ENCODE assay signal across 20 cellular contexts in the genomic region with DNA sequence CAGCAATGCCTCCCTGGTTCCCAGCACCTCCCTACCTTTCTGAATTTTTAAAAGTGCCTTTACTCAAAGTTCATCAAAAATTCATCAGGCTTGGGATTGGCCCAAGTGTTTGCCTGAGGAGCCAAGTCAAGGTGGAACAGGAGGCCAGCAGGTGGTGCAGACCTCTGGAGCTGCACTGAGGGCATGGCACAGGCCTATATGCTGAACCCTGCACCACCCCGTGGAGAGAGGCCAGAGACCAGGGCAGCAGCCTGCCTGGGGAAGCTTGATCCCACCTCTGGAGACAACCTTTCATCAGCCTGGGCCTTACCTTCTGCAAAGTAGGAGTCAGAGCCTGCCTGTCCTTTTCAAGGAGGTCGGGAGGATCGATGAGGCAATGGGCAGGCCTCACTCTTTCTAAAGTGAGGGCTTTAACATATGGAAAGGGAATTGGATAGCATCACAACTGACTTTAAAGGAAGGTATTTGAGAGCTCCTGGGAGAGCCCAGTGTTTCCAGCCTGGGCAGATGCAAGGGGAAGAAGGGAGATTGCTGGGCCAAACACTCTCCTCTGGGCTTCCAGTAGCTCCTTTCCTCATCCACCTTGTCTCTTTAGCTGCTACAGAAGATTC. TPM values are rescaled to one million over a fixed set of nuclear protein-coding genes. Genes with fewer than 3 reads are reported as not detected.
A peak's percentile ranks its signal among the peaks of the same experiment; 100 is the strongest.
DNase-seq lines count a peak whose midpoint lies in the region; ATAC-seq and TF ChIP-seq lines count a peak whose summit lies in the region.
"Had no signal": no experiment of that assay in that cellular context is flagged by ENCODE, and none has a peak within 500 bp of the region (broad histone marks: within the 10 kb centered on the region; RNA-seq: fewer than 3 reads in every experiment).

No MANE protein-coding gene starts in this region.

- H3K9me2 ChIP-seq in GM23248 (ENCODE audit: insufficient read depth): no peaks in the 10 kb centered on the region

- intact Hi-C loops in activated CD4-positive, alpha-beta T cell treated with anti-CD3 and anti-CD28 coated beads for 36 hours (cut with DNase I, micrococcal nuclease): no loop called here

- H3K4me3 Mint-ChIP-seq in activated CD4-positive, alpha-beta T cell treated with anti-CD3 and anti-CD28 coated beads for 36 hours: no peak overlapping the region
- H3K4me3 Mint-ChIP-seq in central memory CD8-positive, alpha-beta T cell: no peak overlapping the region
- H3K4me3 Mint-ChIP-seq in endothelial cell (ENCODE audit: unreplicated experiment): no peak overlapping the region
- H3K4me3 Mint-ChIP-seq: CD4-positive, alpha-beta T cell had no signal

- POLR2A ChIA-PET in activated CD4-positive, alpha-beta T cell treated with anti-CD3 and anti-CD28 coated beads for 36 hours (lab: Charles Lee): no interaction called here

- ATAC-seq in activated CD4-positive, alpha-beta T cell treated with anti-CD3 and anti-CD28 coated beads for 36 hours: no peak
- ATAC-seq in central memory CD8-positive, alpha-beta T cell (replicated peaks; ENCODE audit: extremely low read depth, poor library complexity, severe bottlenecking): no peak
- no peak for ATAC-seq in GM18867 (IDR thresholded peaks at IDR 0.05; ENCODE audit: unreplicated experiment)
- ATAC-seq: A549 had no signal

- H3K27ac ChIP-seq in GM23248: no peak overlapping the region
- H3K27ac ChIP-seq: 22Rv1, A549, C4-2B had no signal

- peak; percentile 21 for DNase-seq in activated CD4-positive, alpha-beta T cell treated with anti-CD3 and anti-CD28 coated beads for 36 hours
- no peak for DNase-seq in activated CD4-positive, alpha-beta T cell treated with anti-CD3 and anti-CD28 coated beads, Interleukin-2, amount 50 U/mL, for 48 hours
- DNase-seq in NT2/D1 (ENCODE audit: low read depth, low spot score) (peak; percentile 52), iPS-NIHi11 (ENCODE audit: low spot score) (peak; percentile 26), endothelial cell (ENCODE audit: low spot score) (no peak), GM23248 (no peak)
- DNase-seq in central memory CD8-positive, alpha-beta T cell (ENCODE audit: low spot score in 2 of 2): no peak
- DNase-seq: AML-193; Caco-2; CD4-positive, alpha-beta T cell; DMS153; DMS79; GDM1; H7 had no signal

- peaks cover 18% of the 10 kb centered on the region for H3K27me3 Mint-ChIP-seq in activated CD4-positive, alpha-beta T cell treated with anti-CD3 and anti-CD28 coated beads for 36 hours
- peaks cover 49% of the 10 kb centered on the region for H3K27me3 Mint-ChIP-seq in central memory CD8-positive, alpha-beta T cell
- peaks cover 5% of the 10 kb centered on the region for H3K27me3 Mint-ChIP-seq in endothelial cell (ENCODE audit: unreplicated experiment)

- no peak overlapping the region for H3K9ac ChIP-seq in NT2/D1 (ENCODE audit: insufficient read length, low read depth)
- H3K9ac ChIP-seq in GM23248: no peak overlapping the region

- peaks cover 9% of the 10 kb centered on the region for H3K27me3 ChIP-seq in NT2/D1 (ENCODE audit: insufficient read depth, insufficient read length)
- H3K27me3 ChIP-seq in GM23248 (replicated peaks; ENCODE audit: insufficient read depth): peaks cover 17% of the 10 kb centered on the region

- no peaks in the 10 kb centered on the region for H3K4me1 Mint-ChIP-seq in activated CD4-positive, alpha-beta T cell treated with anti-CD3 and anti-CD28 coated beads for 36 hours
- no peaks in the 10 kb centered on the region for H3K4me1 Mint-ChIP-seq in central memory CD8-positive, alpha-beta T cell
- H3K4me1 Mint-ChIP-seq in endothelial cell (ENCODE audit: unreplicated experiment): no peaks in the 10 kb centered on the region

- H3K36me3 Mint-ChIP-seq in activated CD4-positive, alpha-beta T cell treated with anti-CD3 and anti-CD28 coated beads for 36 hours (ENCODE audit: low read depth): no peaks in the 10 kb centered on the region
- no peaks in the 10 kb centered on the region for H3K36me3 Mint-ChIP-seq in central memory CD8-positive, alpha-beta T cell (ENCODE audit: insufficient read depth)
- no peaks in the 10 kb centered on the region for H3K36me3 Mint-ChIP-seq in endothelial cell (ENCODE audit: low read depth, unreplicated experiment)

- H3K9me3 Mint-ChIP-seq in activated CD4-positive, alpha-beta T cell treated with anti-CD3 and anti-CD28 coated beads for 36 hours (ENCODE audit: low read depth): no peaks in the 10 kb centered on the region
- H3K9me3 Mint-ChIP-seq in central memory CD8-positive, alpha-beta T cell: no peaks in the 10 kb centered on the region
- no peaks in the 10 kb centered on the region for H3K9me3 Mint-ChIP-seq in endothelial cell (ENCODE audit: unreplicated experiment)
- H3K9me3 Mint-ChIP-seq: CD4-positive, alpha-beta T cell had no signal

- H3K36me3 ChIP-seq in NT2/D1 (ENCODE audit: insufficient read depth, insufficient read length, low read length): no peaks in the 10 kb centered on the region
- no peaks in the 10 kb centered on the region for H3K36me3 ChIP-seq in GM23248 (ENCODE audit: low read depth)

- no peaks in the 10 kb centered on the region for H3K79me2 ChIP-seq in GM23248 (ENCODE audit: insufficient read depth)

- H3K4me3 ChIP-seq in NT2/D1 (ENCODE audit: insufficient read length, low read depth): no peak overlapping the region
- no peak overlapping the region for H3K4me3 ChIP-seq in GM23248
- H3K4me3 ChIP-seq: A549 had no signal

- no peaks in the 10 kb centered on the region for H3F3A ChIP-seq in GM23248 (ENCODE audit: insufficient read depth)

- TF ChIP-seq CTCF in endothelial cell (IDR thresholded peaks at IDR 0.05; ENCODE audit: unreplicated experiment): no peak

- no peak overlapping the region for H3K4me2 ChIP-seq in GM23248 (ENCODE audit: unreplicated experiment)
- H3K4me2 ChIP-seq: A549 had no signal

- H2AFZ ChIP-seq in GM23248: no peak overlapping the region

- H3K4me1 ChIP-seq in NT2/D1 (ENCODE audit: insufficient read depth, insufficient read length) (no peaks in the 10 kb centered on the region), GM23248 (ENCODE audit: insufficient read depth) (no peaks in the 10 kb centered on the region)
- H3K4me1 ChIP-seq: A549, Caco-2 had no signal

- in situ Hi-C loops in GM23248 (cut with MboI): loop anchor here (25.0 kb wide), 1 partner anchor 565 kb away; a partner anchor contains a TSS

- CTCF ChIA-PET in activated CD4-positive, alpha-beta T cell treated with anti-CD3 and anti-CD28 coated beads for 36 hours (lab: Charles Lee): interaction anchor here (1.6 kb wide), 1 partner anchor 87 kb away, joined by 5 read pairs; no protein-coding TSS in a partner anchor

- H3K9me3 ChIP-seq in NT2/D1 (ENCODE audit: insufficient read depth, low read length): no peaks in the 10 kb centered on the region
- no peaks in the 10 kb centered on the region for H3K9me3 ChIP-seq in GM23248 (ENCODE audit: low read depth)
- H3K9me3 ChIP-seq: A549, Caco-2 had no signal

- no peaks in the 10 kb centered on the region for H4K20me1 ChIP-seq in GM23248 (ENCODE audit: insufficient read depth)

- H3K27ac Mint-ChIP-seq in activated CD4-positive, alpha-beta T cell treated with anti-CD3 and anti-CD28 coated beads for 36 hours: no peak overlapping the region
- H3K27ac Mint-ChIP-seq in central memory CD8-positive, alpha-beta T cell (ENCODE audit: low read depth): peak overlapping the region; percentile 52
- no peak overlapping the region for H3K27ac Mint-ChIP-seq in endothelial cell (ENCODE audit: unreplicated experiment)
- H3K27ac Mint-ChIP-seq: CD4-positive, alpha-beta T cell had no signal

- 21 to 27% methylated on average over 3 of the region's 3 CpGs for WGBS in GM23248 (ENCODE audit: low coverage in 1 of 2, low lambda C conversion rate in 2 of 2, missing lambda C conversion rate in 2 of 2), 2 experiments

RNA-seq across cellular contexts. Expression of a gene that starts 31.8 kb away (rescaled TPM):
- total RNA-seq in activated CD4-positive, alpha-beta T cell treated with anti-CD3 and anti-CD28 coated beads for 36 hours: not detected
- total RNA-seq in endothelial cell (ENCODE audit: unreplicated experiment): 0.08 TPM
- 0.11 TPM in 1 of 2 replicates, not detected in the other for total RNA-seq in GM23248 (2014; rRNA removed; shearing (Covaris generic))
- polyA plus RNA-seq in GM23248 (2016; fragmentation: Nextera tagmentation; extraction: Ambion mirVana): not detected in 2 replicates
- total RNA-seq: Daoy had no signal
- polyA plus RNA-seq: A549, BJ had no signal

Comparison
In these comparisons a context has a peak if more than half of its experiments do, and no peak if none do; other contexts are left out.
1. DNase-seq: peak in activated CD4-positive, alpha-beta T cell treated with anti-CD3 and anti-CD28 coated beads for 36 hours (single experiment), NT2/D1 (single experiment) and iPS-NIHi11 (single experiment); none in activated CD4-positive, alpha-beta T cell treated with anti-CD3 and anti-CD28 coated beads, Interleukin-2, amount 50 U/mL, for 48 hours (0 of 2), central memory CD8-positive, alpha-beta T cell (0 of 2), endothelial cell (single experiment) and GM23248 (single experiment).